12 cellular contexts compared by ENCODE assay signal in genomic region chr3:55903680-55904079, GRCh38.
A peak's percentile ranks its signal among the peaks of the same experiment; 100 is the strongest.
DNase-seq lines count a peak whose midpoint lies in the region; ATAC-seq and TF ChIP-seq lines count a peak whose summit lies in the region.
"Had no signal": no experiment of that assay in that cellular context is flagged by ENCODE, and none has a peak within 500 bp of the region (broad histone marks: within the 10 kb centered on the region; RNA-seq: fewer than 3 reads in every experiment).

No MANE protein-coding gene starts in this region.

- DNase-seq in Right ventricle myocardium superior (peak; percentile 43), cardiac septum (ENCODE audit: low spot score) (no peak), heart right ventricle (peak; percentile 13 to 14), islet precursor cell (peak; percentile 62), LoVo (ENCODE audit: low spot score) (no peak)
- DNase-seq: ACHN; CD4-positive, CD25-positive, alpha-beta regulatory T cell; GM23248; H7 had no signal

- peaks cover 0 to 9% (median 0%) of the 10 kb centered on the region in 9 donors for H3K4me1 ChIP-seq in heart right ventricle
- H3K4me1 ChIP-seq: BLaER1 treated with 17β-estradiol and CSF1 and Interleukin-3, amounts not matched to agents 10 nM and 100 nM had no signal

- no peak for TF ChIP-seq CTCF in heart right ventricle (IDR thresholded peaks at IDR 0.05)

- H3K27ac ChIP-seq in heart right ventricle, result no peak overlapping the region
- H3K27ac ChIP-seq: BLaER1 treated with 17β-estradiol and CSF1 and Interleukin-3, amounts not matched to agents 10 nM and 100 nM; GM23248 had no signal

- H3K9me3 ChIP-seq in heart right ventricle, result no peaks in the 10 kb centered on the region
- H3K9me3 ChIP-seq: BLaER1 treated with 17β-estradiol and CSF1 and Interleukin-3, amounts not matched to agents 10 nM and 100 nM had no signal

- no peak overlapping the region for H3K4me3 ChIP-seq in heart right ventricle
- H3K4me3 ChIP-seq: BLaER1 treated with 17β-estradiol and CSF1 and Interleukin-3, amounts not matched to agents 10 nM and 100 nM; GM23248 had no signal

- intact Hi-C loops in Right ventricle myocardium superior (cut with DNase I), result no loop called here
- intact Hi-C loops in cardiac septum (cut with DNase I), result no loop called here
- intact Hi-C loops in heart right ventricle (cut with DNase I), result no loop called here

- ATAC-seq in Right ventricle myocardium superior (ENCODE audit: poor library complexity) (peak; percentile 91), heart right ventricle (peak in 7 of 8 donors; percentile 70 to 93 (median 87)), GM18909 (IDR thresholded peaks at IDR 0.05; ENCODE audit: poor library complexity, unreplicated experiment) (no peak), GM21367 (IDR thresholded peaks at IDR 0.05; ENCODE audit: unreplicated experiment) (no peak)

- whole genome bisulfite sequencing in heart right ventricle, 2 donors, result 40 to 51% methylated on average over 3 of the region's 3 CpGs

- H3K36me3 ChIP-seq in heart right ventricle, result no peaks in the 10 kb centered on the region
- H3K36me3 ChIP-seq: BLaER1 treated with 17β-estradiol and CSF1 and Interleukin-3, amounts not matched to agents 10 nM and 100 nM had no signal

- peaks cover 0 to 12% (median 0%) of the 10 kb centered on the region in 7 donors for H3K27me3 ChIP-seq in heart right ventricle
- H3K27me3 ChIP-seq: BLaER1 treated with 17β-estradiol and CSF1 and Interleukin-3, amounts not matched to agents 10 nM and 100 nM had no signal

Comparison
In these comparisons a context has a peak if more than half of its experiments do, and no peak if none do; other contexts are left out.
1. DNase-seq: peak in Right ventricle myocardium superior (single experiment), heart right ventricle (2 of 2) and islet precursor cell (single experiment); none in cardiac septum (single experiment) and LoVo (single experiment).
2. ATAC-seq: peak in Right ventricle myocardium superior (single experiment) and heart right ventricle (7 of 8); none in GM18909 (single experiment) and GM21367 (single experiment).